1 cellular context compared by ENCODE assay signal in genomic region chr6:33296797-33297405, GRCh38.
TF ChIP-seq lines count a peak whose summit lies in the region.

No MANE protein-coding gene starts in this region.

TF ChIP-seq in HepG2, 621 proteins besides CTCF, POLR2A, EP300 and RAD21 (continued from another document):
- TF ChIP-seq ZNF687 (CRISPR knock-in tag; IDR thresholded peaks at IDR 0.05) (peak; percentile 59), RXRA (CRISPR knock-in tag; IDR thresholded peaks at IDR 0.05) (0 out of 2 replicates have a peak, but pooled peaks have one; percentile 16), ZNF451 (CRISPR knock-in tag; IDR thresholded peaks at IDR 0.05) (0 out of 2 replicates have a peak, but pooled peaks have one; percentile 26), NFE2 (CRISPR knock-in tag; IDR thresholded peaks at IDR 0.05) (no peak), MXD1 (CRISPR knock-in tag; IDR thresholded peaks at IDR 0.05) (0 out of 2 replicates have a peak, but pooled peaks have one; percentile 22), RCOR2 (CRISPR knock-in tag; IDR thresholded peaks at IDR 0.05) (peak; percentile 37; the same call in 1 of the 2 replicates), SOX6 (IDR thresholded peaks at IDR 0.05) (no peak), SOX6 (CRISPR knock-in tag; IDR thresholded peaks at IDR 0.05) (0 out of 2 replicates have a peak, but pooled peaks have one; percentile 20), ZNF44 (CRISPR knock-in tag; IDR thresholded peaks at IDR 0.05) (no peak), ZNF768 (CRISPR knock-in tag; IDR thresholded peaks at IDR 0.05) (peak; percentile 97), MTF1 (CRISPR knock-in tag; IDR thresholded peaks at IDR 0.05) (no peak), ZFP36 (IDR thresholded peaks at IDR 0.05; ENCODE audit: borderline replicate concordance, low read depth, low read length, partially characterized antibody) (peak; percentile 60), POLR2G (IDR thresholded peaks at IDR 0.05; ENCODE audit: low read depth, low read length) (no peak), TRIM24 (CRISPR knock-in tag; IDR thresholded peaks at IDR 0.05) (no peak), HOXA5 (CRISPR knock-in tag; IDR thresholded peaks at IDR 0.05) (no peak), AGO1 (IDR thresholded peaks at IDR 0.05; ENCODE audit: low read depth, low read length, poor library complexity, severe bottlenecking) (peak; percentile 57), ZFP37 (CRISPR knock-in tag; IDR thresholded peaks at IDR 0.05; ENCODE audit: borderline replicate concordance) (no peak), ZNF530 (CRISPR knock-in tag; IDR thresholded peaks at IDR 0.05; ENCODE audit: low read depth) (no peak)
- TF ChIP-seq, protein P1, sequence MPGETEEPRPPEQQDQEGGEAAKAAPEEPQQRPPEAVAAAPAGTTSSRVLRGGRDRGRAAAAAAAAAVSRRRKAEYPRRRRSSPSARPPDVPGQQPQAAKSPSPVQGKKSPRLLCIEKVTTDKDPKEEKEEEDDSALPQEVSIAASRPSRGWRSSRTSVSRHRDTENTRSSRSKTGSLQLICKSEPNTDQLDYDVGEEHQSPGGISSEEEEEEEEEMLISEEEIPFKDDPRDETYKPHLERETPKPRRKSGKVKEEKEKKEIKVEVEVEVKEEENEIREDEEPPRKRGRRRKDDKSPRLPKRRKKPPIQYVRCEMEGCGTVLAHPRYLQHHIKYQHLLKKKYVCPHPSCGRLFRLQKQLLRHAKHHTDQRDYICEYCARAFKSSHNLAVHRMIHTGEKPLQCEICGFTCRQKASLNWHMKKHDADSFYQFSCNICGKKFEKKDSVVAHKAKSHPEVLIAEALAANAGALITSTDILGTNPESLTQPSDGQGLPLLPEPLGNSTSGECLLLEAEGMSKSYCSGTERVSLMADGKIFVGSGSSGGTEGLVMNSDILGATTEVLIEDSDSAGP (CRISPR knock-in tag; IDR thresholded peaks at IDR 0.05; ENCODE audit: borderline replicate concordance) = peak; percentile 54; the same call in 1 of the 2 replicates
- TF ChIP-seq, protein P2, sequence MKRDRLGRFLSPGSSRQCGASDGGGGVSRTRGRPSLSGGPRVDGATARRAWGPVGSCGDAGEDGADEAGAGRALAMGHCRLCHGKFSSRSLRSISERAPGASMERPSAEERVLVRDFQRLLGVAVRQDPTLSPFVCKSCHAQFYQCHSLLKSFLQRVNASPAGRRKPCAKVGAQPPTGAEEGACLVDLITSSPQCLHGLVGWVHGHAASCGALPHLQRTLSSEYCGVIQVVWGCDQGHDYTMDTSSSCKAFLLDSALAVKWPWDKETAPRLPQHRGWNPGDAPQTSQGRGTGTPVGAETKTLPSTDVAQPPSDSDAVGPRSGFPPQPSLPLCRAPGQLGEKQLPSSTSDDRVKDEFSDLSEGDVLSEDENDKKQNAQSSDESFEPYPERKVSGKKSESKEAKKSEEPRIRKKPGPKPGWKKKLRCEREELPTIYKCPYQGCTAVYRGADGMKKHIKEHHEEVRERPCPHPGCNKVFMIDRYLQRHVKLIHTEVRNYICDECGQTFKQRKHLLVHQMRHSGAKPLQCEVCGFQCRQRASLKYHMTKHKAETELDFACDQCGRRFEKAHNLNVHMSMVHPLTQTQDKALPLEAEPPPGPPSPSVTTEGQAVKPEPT (CRISPR knock-in tag; IDR thresholded peaks at IDR 0.05; ENCODE audit: low read depth) = no peak
- TF ChIP-seq, protein P3, sequence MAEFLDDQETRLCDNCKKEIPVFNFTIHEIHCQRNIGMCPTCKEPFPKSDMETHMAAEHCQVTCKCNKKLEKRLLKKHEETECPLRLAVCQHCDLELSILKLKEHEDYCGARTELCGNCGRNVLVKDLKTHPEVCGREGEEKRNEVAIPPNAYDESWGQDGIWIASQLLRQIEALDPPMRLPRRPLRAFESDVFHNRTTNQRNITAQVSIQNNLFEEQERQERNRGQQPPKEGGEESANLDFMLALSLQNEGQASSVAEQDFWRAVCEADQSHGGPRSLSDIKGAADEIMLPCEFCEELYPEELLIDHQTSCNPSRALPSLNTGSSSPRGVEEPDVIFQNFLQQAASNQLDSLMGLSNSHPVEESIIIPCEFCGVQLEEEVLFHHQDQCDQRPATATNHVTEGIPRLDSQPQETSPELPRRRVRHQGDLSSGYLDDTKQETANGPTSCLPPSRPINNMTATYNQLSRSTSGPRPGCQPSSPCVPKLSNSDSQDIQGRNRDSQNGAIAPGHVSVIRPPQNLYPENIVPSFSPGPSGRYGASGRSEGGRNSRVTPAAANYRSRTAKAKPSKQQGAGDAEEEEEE (CRISPR knock-in tag; IDR thresholded peaks at IDR 0.05; ENCODE audit: borderline replicate concordance) = 0 out of 2 replicates have a peak, but pooled peaks have one; percentile 16
